ENCODE assay signal across 8 cellular contexts in the genomic region with DNA sequence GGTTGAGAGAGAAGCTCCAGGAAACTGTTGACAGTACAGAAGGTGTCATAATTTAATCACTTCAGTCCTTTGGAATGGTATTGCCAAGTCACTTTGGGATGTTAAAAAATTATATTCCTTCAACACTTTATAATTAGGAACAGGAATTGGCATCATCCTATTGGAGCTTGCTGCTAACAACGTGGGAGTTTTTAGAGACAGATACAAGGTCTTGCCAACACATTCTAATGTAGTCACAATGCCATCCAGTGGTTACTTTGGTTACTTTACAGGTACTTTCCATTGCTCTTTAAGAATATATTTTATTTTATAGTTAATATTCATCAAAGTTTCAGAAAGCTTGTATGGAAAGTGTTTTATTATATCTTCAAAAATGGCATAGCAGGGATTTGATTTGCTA.
DNase-seq lines count a peak whose midpoint lies in the region; ATAC-seq, FAIRE-seq and TF ChIP-seq lines count a peak whose summit lies in the region.

No MANE protein-coding gene starts in this region.

- peak; percentile 36 for DNase-seq in Daoy (ENCODE audit: low read depth)
- peak; percentile 54 for DNase-seq in LNCaP clone FGC (ENCODE audit: low read depth)
- peak; percentile 57 for DNase-seq in dedifferentiated amniotic fluid mesenchymal stem cell (ENCODE audit: extremely low spot score)
- no peak for DNase-seq in sciatic nerve (ENCODE audit: low spot score)
- DNase-seq in MG63: no peak
- no peak for DNase-seq in midbrain (lab: John Stamatoyannopoulos, UW)
- DNase-seq in GM12891 (ENCODE audit: insufficient read length, low spot score): no peak

- no peak overlapping the region for H3K4me3 ChIP-seq in LNCaP clone FGC (ENCODE audit: low read depth, low read length)
- H3K4me3 ChIP-seq in MG63: no peak overlapping the region

- ATAC-seq in GM21515 (IDR thresholded peaks at IDR 0.05; ENCODE audit: unreplicated experiment) (peak; percentile 80), sciatic nerve (peak; percentile 59)

- no peaks in the 10 kb centered on the region; the same call in 1 of the 2 replicates for H3K9me3 ChIP-seq in MG63

- H3K36me3 ChIP-seq in MG63: no peaks in the 10 kb centered on the region

- no peak for TF ChIP-seq POLR2A in GM12891 (IDR thresholded peaks at IDR 0.05; ENCODE audit: low read depth, low read length)

- no peak for FAIRE-seq in GM12891 (lab: Jason Lieb, UNC)

- TF ChIP-seq CTCF in LNCaP clone FGC (IDR thresholded peaks at IDR 0.05; ENCODE audit: control insufficient read depth, extremely low read depth, insufficient read depth): peak; percentile 54

- no peaks in the 10 kb centered on the region; the same call in 1 of the 2 replicates for H3K27me3 ChIP-seq in MG63

- intact Hi-C loops in sciatic nerve (cut with DNase I): no loop called here

TF ChIP-seq in GM12891, 5 proteins besides CTCF, POLR2A, EP300 and RAD21:
- no peak for TF ChIP-seq POLR2AphosphoS5 (IDR thresholded peaks at IDR 0.05; ENCODE audit: low read depth, low read length)
- TF ChIP-seq TAF1 (IDR thresholded peaks at IDR 0.05; ENCODE audit: low read depth, low read length): no peak
- no peak for TF ChIP-seq POU2F2 (IDR thresholded peaks at IDR 0.05; ENCODE audit: low read depth, low read length)
- no peak for TF ChIP-seq PAX5 (IDR thresholded peaks at IDR 0.05; ENCODE audit: insufficient read depth, low read length, severe bottlenecking)
- no peak for TF ChIP-seq SPI1 (IDR thresholded peaks at IDR 0.05; ENCODE audit: low read depth, low read length)
TF ChIP-seq in GM12891: peak in this region for 0.

Comparison
In these comparisons a context has a peak if more than half of its experiments do, and no peak if none do; other contexts are left out.
1. DNase-seq: peak in Daoy (single experiment), LNCaP clone FGC (single experiment) and dedifferentiated amniotic fluid mesenchymal stem cell (single experiment); none in sciatic nerve (single experiment), MG63 (single experiment), midbrain (single experiment) and GM12891 (single experiment).